Comparison of ENCODE assay signal across 8 cellular contexts in genomic region chr19:50657672-50658437, GRCh38. TPM values are rescaled to one million over a fixed set of nuclear protein-coding genes. Genes with fewer than 3 reads are reported as not detected.
DNase-seq lines count a peak whose midpoint lies in the region; ATAC-seq lines count a peak whose summit lies in the region.

No MANE protein-coding gene starts in this region.

- POLR2A ChIA-PET in naive thymus-derived CD8-positive, alpha-beta T cell (lab: Charles Lee) = interaction anchor here (0.7 to 1.2 kb wide), 3 partner anchors 10 to 258 kb away, joined by 3 to 7 read pairs (median 3); no protein-coding TSS in a partner anchor

- ATAC-seq in HG03442 (IDR thresholded peaks at IDR 0.05; ENCODE audit: unreplicated experiment) (peak; percentile 72), GM18519 (IDR thresholded peaks at IDR 0.05; ENCODE audit: low FRiP score, unreplicated experiment) (no peak)
- peak; percentile 88 to 93 for ATAC-seq in naive thymus-derived CD8-positive, alpha-beta T cell

- peaks cover 0 to 9% (median 3%) of the 10 kb centered on the region in 3 donors for H3K36me3 Mint-ChIP-seq in naive thymus-derived CD8-positive, alpha-beta T cell

- peaks cover 36 to 85% (median 56%) of the 10 kb centered on the region in 5 donors for H3K27me3 Mint-ChIP-seq in naive thymus-derived CD8-positive, alpha-beta T cell

- H3K4me1 Mint-ChIP-seq in naive thymus-derived CD8-positive, alpha-beta T cell = peaks cover 14 to 23% (median 17%) of the 10 kb centered on the region in 4 donors

- peak overlapping the region; percentile 83 to 94 (median 86) for H3K4me3 Mint-ChIP-seq in naive thymus-derived CD8-positive, alpha-beta T cell

- peak overlapping the region; percentile 35 to 99 (median 93) for H3K27ac Mint-ChIP-seq in naive thymus-derived CD8-positive, alpha-beta T cell

- peaks cover 0 to 39% (median 9%) of the 10 kb centered on the region in 9 donors for H3K9me3 Mint-ChIP-seq in naive thymus-derived CD8-positive, alpha-beta T cell

- peak; percentile 57 for DNase-seq in D341Med (ENCODE audit: low spot score)
- peak; percentile 84 for DNase-seq in RPMI8226
- peak; percentile 24 to 52 for DNase-seq in activated T-helper 1 cell treated with anti-CD3 and anti-CD28 coated beads, Interleukin-2, amount 50 U/mL, for 16 hours (ENCODE audit: low read depth in 1 of 2, low spot score in 1 of 2)
- peak; percentile 81 for DNase-seq in fibroblast of gingiva (ENCODE audit: low read depth)
- peak; percentile 49 to 94 (median 88) for DNase-seq in naive thymus-derived CD8-positive, alpha-beta T cell
- peak; percentile 76 to 92 for DNase-seq in stimulated activated CD8-positive, alpha-beta memory T cell treated with anti-CD3 and anti-CD28 coated beads, Interleukin-7, amount 100 ng/mL, for 48 hours (ENCODE audit: extremely low read depth in 1 of 2, low read depth in 1 of 2)

RNA-seq across cellular contexts. Expression of gene C19orf81, which starts 8.6 kb away (rescaled TPM):
- 1 to 10 TPM; 1.9 to 2.4 TPM for total RNA-seq in naive thymus-derived CD8-positive, alpha-beta T cell
- 1 to 10 TPM; 1.2 to 5.3 (median 1.8) TPM for polyA plus RNA-seq in naive thymus-derived CD8-positive, alpha-beta T cell

RNA-seq across cellular contexts. Expression of gene SYT3, which starts 18.2 kb away (rescaled TPM):
- total RNA-seq in naive thymus-derived CD8-positive, alpha-beta T cell = 1 to 10 TPM; 2.7 TPM
- polyA plus RNA-seq in naive thymus-derived CD8-positive, alpha-beta T cell = 1 to 10 TPM in 1 of 3 donors, under 1 TPM in 2; 0.51 to 1.7 (median 0.51) TPM

Comparison
In these comparisons a context has a peak if more than half of its experiments do, and no peak if none do; other contexts are left out.
1. DNase-seq: peak in every context shown above with its lines; median percentile 88 in naive thymus-derived CD8-positive, alpha-beta T cell; 84 in RPMI8226; 84 in stimulated activated CD8-positive, alpha-beta memory T cell treated with anti-CD3 and anti-CD28 coated beads, Interleukin-7, amount 100 ng/mL, for 48 hours; 81 in fibroblast of gingiva; 57 in D341Med; 38 in activated T-helper 1 cell treated with anti-CD3 and anti-CD28 coated beads, Interleukin-2, amount 50 U/mL, for 16 hours.